ENCODE assay signal across 31 cellular contexts in genomic region chr6:38554014-38554413, GRCh38.
"Had no signal": no experiment of that assay in that cellular context is flagged by ENCODE, and none has a peak within 500 bp of the region (broad histone marks: within the 10 kb centered on the region; RNA-seq: fewer than 3 reads in every experiment).

No MANE protein-coding gene starts in this region.

- FAIRE-seq: small intestine, urothelium cell line had no signal

- H3K79me2 ChIP-seq: parathyroid adenoma had no signal

- H3K4me3 ChIP-seq: psoas muscle, right lobe of liver, sigmoid colon, spleen, stomach, thoracic aorta, thyroid gland, tibial nerve, upper lobe of left lung, vagina had no signal

- H3K4me1 Mint-ChIP-seq: natural killer cell; neural crest cell; stimulated activated memory B cell treated with anti-CD40 and anti-IgM and Interleukin-4, amounts not matched to agents 10 μg/mL and 1 μg/mL and 100 μg/mL, for 72 hours had no signal

- H3K36me3 ChIP-seq: neutrophil, right lobe of liver, sigmoid colon, spleen, stomach, thoracic aorta, thyroid gland, tibial nerve, upper lobe of left lung, vagina had no signal

- DNase-seq: naive thymus-derived CD4-positive, alpha-beta T cell; natural killer cell; nucleus accumbens; posterior cingulate gyrus; psoas muscle; right cardiac atrium; right lobe of liver; sigmoid colon; small intestine; spleen; stimulated activated CD4-positive, alpha-beta T cell treated with anti-CD3 and anti-CD28 coated beads, Interleukin-12 subunit alpha, Interleukin-12 subunit beta, amount 100 ng/mL, for 4 hours; stimulated activated CD4-positive, alpha-beta T cell treated with anti-CD3 and anti-CD28 coated beads, Interleukin-1b, Interleukin-23, amount 100 ng/mL, for 48 hours; stimulated activated CD4-positive, alpha-beta T cell treated with anti-CD3 and anti-CD28 coated beads, Interleukin-4, amount 100 ng/mL, for 1 hour; stimulated activated CD4-positive, alpha-beta T cell treated with anti-CD3 and anti-CD28 coated beads, Interleukin-4, amount 100 ng/mL, for 4 hours; stimulated activated CD8-positive, alpha-beta memory T cell treated with anti-CD3 and anti-CD28 coated beads, Interleukin-4, amount 100 ng/mL, for 48 hours; stimulated activated naive CD4-positive, alpha-beta T cell; stomach; thyroid gland; trophoblast cell; upper lobe of left lung had no signal

- H3K27me3 ChIP-seq: neutrophil, right lobe of liver, sigmoid colon, spleen, stomach, thyroid gland, tibial nerve, upper lobe of left lung, vagina had no signal

- H3K27ac Mint-ChIP-seq: naive thymus-derived CD4-positive, alpha-beta T cell; natural killer cell; nephron; progenitor cell of endocrine pancreas; stimulated activated memory B cell treated with anti-CD40 and anti-IgM and Interleukin-4, amounts not matched to agents 10 μg/mL and 1 μg/mL and 100 μg/mL, for 72 hours; stimulated activated naive CD8-positive, alpha-beta T cell treated with anti-CD3 and anti-CD28 coated beads, Interleukin-15, Interleukin-2, amounts not matched to agents 100 ng/mL and 50 ng/mL, for 24 hours had no signal

- H3K9ac ChIP-seq: parathyroid adenoma had no signal

- H3K27ac ChIP-seq: neutrophil, parathyroid adenoma, right lobe of liver, spleen, stomach, thoracic aorta, thyroid gland, tibial nerve, upper lobe of left lung, vagina had no signal

- H2AFZ ChIP-seq: parathyroid adenoma had no signal

- H3K4me1 ChIP-seq: parathyroid adenoma, right lobe of liver, thyroid gland, tibial nerve, vagina had no signal

- H3K36me3 Mint-ChIP-seq: natural killer cell had no signal

- H3K4me3 Mint-ChIP-seq: naive thymus-derived CD4-positive, alpha-beta T cell; natural killer cell; nephron; neural crest cell; stimulated activated memory B cell treated with anti-CD40 and anti-IgM and Interleukin-4, amounts not matched to agents 10 μg/mL and 1 μg/mL and 100 μg/mL, for 72 hours; stimulated activated naive CD8-positive, alpha-beta T cell treated with anti-CD3 and anti-CD28 coated beads, Interleukin-15, Interleukin-2, amounts not matched to agents 100 ng/mL and 50 ng/mL, for 24 hours had no signal

- ATAC-seq: naive thymus-derived CD4-positive, alpha-beta T cell; natural killer cell; right cardiac atrium; right lobe of liver; stimulated activated memory B cell treated with anti-CD40 and anti-IgM and Interleukin-4, amounts not matched to agents 10 μg/mL and 1 μg/mL and 100 μg/mL, for 72 hours had no signal

- H3K9me3 ChIP-seq: neutrophil, psoas muscle, right lobe of liver, sigmoid colon, stomach, thoracic aorta, thyroid gland, tibial nerve, upper lobe of left lung, vagina had no signal

- H3K27me3 Mint-ChIP-seq: naive thymus-derived CD4-positive, alpha-beta T cell; progenitor cell of endocrine pancreas; stimulated activated memory B cell treated with anti-CD40 and anti-IgM and Interleukin-4, amounts not matched to agents 10 μg/mL and 1 μg/mL and 100 μg/mL, for 72 hours; stimulated activated naive CD8-positive, alpha-beta T cell treated with anti-CD3 and anti-CD28 coated beads, Interleukin-15, Interleukin-2, amounts not matched to agents 100 ng/mL and 50 ng/mL, for 24 hours had no signal

- H3K9me3 Mint-ChIP-seq: naive thymus-derived CD4-positive, alpha-beta T cell; natural killer cell; nephron; neural crest cell; stimulated activated memory B cell treated with anti-CD40 and anti-IgM and Interleukin-4, amounts not matched to agents 10 μg/mL and 1 μg/mL and 100 μg/mL, for 72 hours; stimulated activated naive CD8-positive, alpha-beta T cell treated with anti-CD3 and anti-CD28 coated beads, Interleukin-15, Interleukin-2, amounts not matched to agents 100 ng/mL and 50 ng/mL, for 24 hours had no signal
